ENCODE assay signal across 15 cellular contexts in the genomic region with DNA sequence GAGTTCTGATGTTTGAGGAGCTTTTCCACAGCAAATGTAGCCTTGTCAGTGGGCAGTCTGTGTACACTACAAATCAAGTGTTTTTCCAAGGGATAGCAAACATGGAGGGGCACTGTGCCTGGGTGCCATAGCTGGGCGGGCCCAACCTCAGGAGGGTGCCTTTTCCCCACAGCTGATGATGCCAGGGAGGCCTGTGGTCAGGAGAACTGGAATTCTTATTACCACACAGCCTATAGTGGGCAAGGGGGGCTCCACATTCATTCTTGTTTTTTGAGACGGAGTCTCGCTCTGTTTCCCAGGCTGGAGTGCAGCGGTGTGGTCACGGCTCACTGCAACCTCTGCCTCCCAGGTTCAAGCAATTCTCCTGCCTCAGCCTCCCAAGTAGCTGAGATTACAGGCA. TPM values are rescaled to one million over a fixed set of nuclear protein-coding genes. Genes with fewer than 3 reads are reported as not detected.
A peak's percentile ranks its signal among the peaks of the same experiment; 100 is the strongest.
DNase-seq lines count a peak whose midpoint lies in the region; TF ChIP-seq lines count a peak whose summit lies in the region.
"Had no signal": no experiment of that assay in that cellular context is flagged by ENCODE, and none has a peak within 500 bp of the region (broad histone marks: within the 10 kb centered on the region; RNA-seq: fewer than 3 reads in every experiment).

No MANE protein-coding gene starts in this region.

- CTCF ChIA-PET in MCF 10A (lab: Yijun Ruan, JAX): interaction anchor here (0.7 to 1.9 kb wide), 2 partner anchors 46 to 70 kb away, joined by 3 to 6 read pairs; no protein-coding TSS in a partner anchor

- H3K9ac ChIP-seq in rectal smooth muscle tissue (ENCODE audit: low read length): no peak overlapping the region
- H3K9ac ChIP-seq: BLaER1 had no signal

- H3K4me3 Mint-ChIP-seq in MCF 10A (ENCODE audit: unreplicated experiment): no peak overlapping the region
- H3K4me3 Mint-ChIP-seq: CD4-positive, CD25-positive, alpha-beta regulatory T cell had no signal

- H3K27ac Mint-ChIP-seq in MCF 10A (ENCODE audit: low read depth, unreplicated experiment): no peak overlapping the region
- H3K27ac Mint-ChIP-seq: CD4-positive, CD25-positive, alpha-beta regulatory T cell had no signal

- H3K27ac ChIP-seq in breast epithelium (peak overlapping the region; percentile 55 to 77), rectal smooth muscle tissue (ENCODE audit: low read depth, low read length) (peak overlapping the region; percentile 79), transverse colon (peak overlapping the region; percentile 40 to 91 (median 79))
- H3K27ac ChIP-seq: BLaER1, HL-60 had no signal

- in situ Hi-C loops in transverse colon (cut with MboI; ENCODE audit: low pct_ligation_motif_present in 1 of 4, low pct_unique_long_range_greater_than_20kb in 1 of 4, low sequenced_read_pairs in 3 of 4): no loop called here

- H3K4me3 ChIP-seq in breast epithelium: no peak overlapping the region
- H3K4me3 ChIP-seq in rectal smooth muscle tissue (ENCODE audit: low read length): no peak overlapping the region
- H3K4me3 ChIP-seq in transverse colon: no peak overlapping the region
- H3K4me3 ChIP-seq: BLaER1 had no signal

- POLR2A ChIA-PET in MCF 10A (lab: Yijun Ruan, JAX): no interaction called here

- intact Hi-C loops in breast epithelium (cut with DNase I; ENCODE audit: low total_unique reads) (no loop called here), MCF 10A (cut with micrococcal nuclease) (no loop called here), transverse colon (cut with DNase I; ENCODE audit: low total_unique reads) (no loop called here)

- TF ChIP-seq CTCF in breast epithelium (IDR thresholded peaks at IDR 0.05) (no peak), MCF 10A (IDR thresholded peaks at IDR 0.05; ENCODE audit: unreplicated experiment) (no peak), transverse colon (IDR thresholded peaks at IDR 0.05) (no peak)

- H3K9me3 Mint-ChIP-seq in MCF 10A (ENCODE audit: unreplicated experiment): no peaks in the 10 kb centered on the region

- H3K4me1 ChIP-seq in breast epithelium (no peaks in the 10 kb centered on the region), rectal smooth muscle tissue (ENCODE audit: control insufficient read depth, insufficient read depth, low read length) (peaks cover 41% of the 10 kb centered on the region), transverse colon (peaks cover 11 to 26% (median 17%) of the 10 kb centered on the region in 4 donors)
- H3K4me1 ChIP-seq: BLaER1 had no signal

- DNase-seq in breast epithelium (ENCODE audit: low spot score in 2 of 2) (no peak), MCF 10A (ENCODE audit: unreplicated experiment) (no peak), myocyte (ENCODE audit: low read depth) (peak; percentile 59), transverse colon (no peak), hippocampal formation (lab: John Stamatoyannopoulos, UW) (no peak), OCI-M1 (lab: John Stamatoyannopoulos, UW) (no peak)
- no peak for DNase-seq in effector CD4-positive, alpha-beta T cell
- DNase-seq: 8988T; AML-193; CD4-positive, CD25-positive, alpha-beta regulatory T cell; DMS53; GF-D8 had no signal

- peaks cover 26% of the 10 kb centered on the region for H3K36me3 Mint-ChIP-seq in MCF 10A (ENCODE audit: insufficient read depth, unreplicated experiment)
- H3K36me3 Mint-ChIP-seq: CD4-positive, CD25-positive, alpha-beta regulatory T cell had no signal

- H3K9me3 ChIP-seq in breast epithelium (no peaks in the 10 kb centered on the region), transverse colon (no peaks in the 10 kb centered on the region)
- H3K9me3 ChIP-seq: BLaER1 had no signal

- no peaks in the 10 kb centered on the region for H3K27me3 Mint-ChIP-seq in MCF 10A (ENCODE audit: insufficient read depth, unreplicated experiment)
- H3K27me3 Mint-ChIP-seq: CD4-positive, CD25-positive, alpha-beta regulatory T cell had no signal

- no TSS peak for BruUV-seq in MCF 10A (replicated peaks; lab: Mats Ljungman, UMichigan)

- no peak for TF ChIP-seq EP300 in transverse colon (IDR thresholded peaks at IDR 0.05; ENCODE audit: low read depth)

- H3K36me3 ChIP-seq in breast epithelium: no peaks in the 10 kb centered on the region
- H3K36me3 ChIP-seq in rectal smooth muscle tissue (ENCODE audit: control insufficient read depth, insufficient read depth, low read length): no peaks in the 10 kb centered on the region
- no peaks in the 10 kb centered on the region for H3K36me3 ChIP-seq in transverse colon
- H3K36me3 ChIP-seq: BLaER1 had no signal

- 94% methylated on average over 5 of the region's 5 CpGs; no CpG with 5 or more reads in 1 of the 2 donors for WGBS in transverse colon (ENCODE audit: low coverage in 1 of 2), 2 donors

- TF ChIP-seq POLR2A in breast epithelium (IDR thresholded peaks at IDR 0.05): no peak
- no peak for TF ChIP-seq POLR2A in transverse colon (IDR thresholded peaks at IDR 0.05)

- H3K4me1 Mint-ChIP-seq in MCF 10A (ENCODE audit: insufficient read depth, unreplicated experiment): no peaks in the 10 kb centered on the region
- H3K4me1 Mint-ChIP-seq: CD4-positive, CD25-positive, alpha-beta regulatory T cell had no signal

- H3K27me3 ChIP-seq in breast epithelium: no peaks in the 10 kb centered on the region
- H3K27me3 ChIP-seq in rectal smooth muscle tissue (ENCODE audit: control insufficient read depth, insufficient read depth, low read length): no peaks in the 10 kb centered on the region
- no peaks in the 10 kb centered on the region for H3K27me3 ChIP-seq in transverse colon
- H3K27me3 ChIP-seq: BLaER1 had no signal

RNA-seq across cellular contexts. Expression of a gene that starts 41.8 kb away (rescaled TPM):
- total RNA-seq in breast epithelium (100 to 1,000 TPM in 2 of 3 donors, 10 to 100 TPM in 1; 32.0 to 319 (median 115) TPM), MCF 10A (2022) (0.12 TPM in 2 replicates), myocyte (4.0 and 12.0 TPM in 2 replicates), transverse colon (100 to 1,000 TPM in 2 of 4 donors, 10 to 100 TPM in 2; 98.3 to 414 (median 158) TPM)
- polyA plus RNA-seq in myocyte (2012): 3.3 TPM
